In the genomic region with DNA sequence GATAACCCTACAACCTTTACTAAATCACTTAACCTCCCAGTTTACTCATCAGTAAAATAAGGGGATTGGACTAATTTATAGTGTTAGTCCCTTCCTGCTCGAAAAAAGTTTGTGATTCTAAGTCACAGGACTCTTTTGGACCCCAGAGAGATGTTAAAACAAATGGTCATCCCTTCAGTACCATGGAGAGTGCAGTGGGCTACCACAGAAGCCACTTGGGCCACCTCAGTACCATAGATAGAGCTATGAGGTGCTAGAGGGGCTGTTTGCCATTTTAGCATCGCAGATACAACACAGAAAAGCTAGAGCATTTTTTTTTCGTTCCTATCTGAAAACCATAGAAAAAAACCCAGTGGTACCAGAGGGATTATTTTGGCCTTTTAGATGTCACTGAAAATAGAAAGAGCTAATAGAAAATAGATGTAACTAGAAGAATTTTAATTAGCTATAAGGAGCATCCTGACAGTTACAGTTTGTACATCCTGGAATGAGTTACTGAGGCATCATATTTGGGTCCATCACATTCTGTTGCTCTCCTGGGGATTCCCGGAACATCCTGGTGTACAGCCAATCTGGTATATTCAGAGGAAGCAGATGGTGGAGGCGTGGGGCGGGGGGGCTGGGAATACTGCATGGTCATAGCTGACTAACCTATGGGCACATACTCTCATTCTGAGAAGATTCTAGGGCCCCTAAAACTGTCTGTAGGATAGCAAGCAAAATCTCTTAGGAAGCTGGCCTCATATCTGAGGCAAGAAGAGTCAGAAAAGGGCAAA, we compare ENCODE assay signal across 7 cellular contexts. TPM values are rescaled to one million over a fixed set of nuclear protein-coding genes. Genes with fewer than 3 reads are reported as not detected.
DNase-seq lines count a peak whose midpoint lies in the region; ATAC-seq and TF ChIP-seq lines count a peak whose summit lies in the region.
"Had no signal": no experiment of that assay in that cellular context is flagged by ENCODE, and none has a peak within 500 bp of the region (broad histone marks: within the 10 kb centered on the region; RNA-seq: fewer than 3 reads in every experiment).

No MANE protein-coding gene starts in this region.

- no peak overlapping the region for H3K4me3 ChIP-seq in mammary epithelial cell (replicated peaks in 1 of 3; ENCODE audit: insufficient read depth in 1 of 3, low read depth in 2 of 3, low read length in 3 of 3)

- intact Hi-C loops in mammary epithelial cell (cut with micrococcal nuclease): loop anchor here (1.0 to 5.0 kb wide), 2 partner anchors 9 to 483 kb away; no protein-coding TSS in a partner anchor

- ATAC-seq in GM19455 (IDR thresholded peaks at IDR 0.05; ENCODE audit: unreplicated experiment) (no peak), GM21786 (IDR thresholded peaks at IDR 0.05; ENCODE audit: unreplicated experiment) (no peak)

- no peak overlapping the region for H3K4me2 ChIP-seq in mammary epithelial cell (ENCODE audit: insufficient read depth, low read depth, low read length)

- no peak overlapping the region for H2AFZ ChIP-seq in mammary epithelial cell (ENCODE audit: low read depth, low read length)

- DNase-seq in HFFc6 (peak; percentile 22), mammary epithelial cell (peak; percentile 30), occipital lobe (lab: John Stamatoyannopoulos, UW) (peak; percentile 25), LoVo (ENCODE audit: low spot score) (no peak)

- peaks cover 24% of the 10 kb centered on the region for H3K4me1 ChIP-seq in mammary epithelial cell (ENCODE audit: insufficient read depth, low read length)

- H3K27ac ChIP-seq in mammary epithelial cell (ENCODE audit: insufficient read depth, low read depth, low read length): peak overlapping the region; percentile 19

- H3K27me3 Mint-ChIP-seq in HFFc6 (ENCODE audit: insufficient read depth): peaks cover 17% of the 10 kb centered on the region

- H3K4me1 Mint-ChIP-seq in HFFc6 (ENCODE audit: low read depth): peaks cover 33% of the 10 kb centered on the region

- H3K36me3 ChIP-seq in mammary epithelial cell (ENCODE audit: insufficient read depth, low read length): peaks cover 2% of the 10 kb centered on the region

- H3K27ac Mint-ChIP-seq in HFFc6: no peak overlapping the region

- 71% methylated on average over 6 of the region's 6 CpGs for WGBS in mammary epithelial cell (ENCODE audit: low coverage, missing lambda C conversion rate)

- no peaks in the 10 kb centered on the region for H3K9me3 ChIP-seq in mammary epithelial cell (replicated peaks; ENCODE audit: insufficient read depth, low read length)

- no peaks in the 10 kb centered on the region for H3K36me3 Mint-ChIP-seq in HFFc6 (ENCODE audit: low read depth)

- peaks cover 72% of the 10 kb centered on the region for H3K79me2 ChIP-seq in mammary epithelial cell (ENCODE audit: insufficient read depth, low read length)

- dilution Hi-C loops in mammary epithelial cell (cut with HindIII; ENCODE audit: low sequenced_read_pairs): no loop called here

- in situ Hi-C loops in mammary epithelial cell (cut with MboI; ENCODE audit: low sequenced_read_pairs in 2 of 2): loop anchor here in 1 of 2 donors (10.0 to 25.0 kb wide), 2 partner anchors 81 to 408 kb away; partner anchors contain the start of genes ANG and RNASE4

- CTCF ChIA-PET in mammary epithelial cell (lab: Charles Lee; ENCODE audit: low non-redundant PET): no interaction called here

- no peak for TF ChIP-seq CTCF in HFFc6 (IDR thresholded peaks at IDR 0.05)
- no peak for TF ChIP-seq CTCF in mammary epithelial cell (conservative IDR thresholded peaks at IDR 0.05 in 1 of 2, IDR thresholded peaks at IDR 0.05 in 1 of 2; ENCODE audit: extremely low read depth in 1 of 2, insufficient read depth in 1 of 2, low read depth in 1 of 2, low read length in 2 of 2)

- TSS peak; percentile 4 for BruUV-seq in mammary epithelial cell (replicated peaks; lab: Mats Ljungman, UMichigan)

- H3K27me3 ChIP-seq in mammary epithelial cell (ENCODE audit: insufficient read depth, low read length): no peaks in the 10 kb centered on the region

- H4K20me1 ChIP-seq in mammary epithelial cell (ENCODE audit: insufficient read depth, low read length): no peaks in the 10 kb centered on the region

- H3K9ac ChIP-seq in mammary epithelial cell (ENCODE audit: insufficient read depth, low read length): no peak overlapping the region

- H3K4me3 Mint-ChIP-seq in HFFc6: no peak overlapping the region

- no peaks in the 10 kb centered on the region for H3K9me3 Mint-ChIP-seq in HFFc6

RNA-seq across cellular contexts. Expression of gene ZNF219, which starts 2.8 kb away (rescaled TPM):
- total RNA-seq in HFFc6 (2021; fragmentation: NEBNext Ultra II Directional; extraction: Animal tissue kit (Norgen Biotek cat#: 25700)): 10 to 100 TPM in 2 of 6 experiments, 1 to 10 TPM in 4; 5.3 to 11.2 (median 6.6) TPM
- total RNA-seq in mammary epithelial cell (10 to 100 TPM; 25.0 to 62.1 TPM), occipital lobe (9.7 TPM)
- polyA plus RNA-seq in mammary epithelial cell: 37.9 TPM
- polyA minus RNA-seq in mammary epithelial cell: 4.9 TPM

RNA-seq across cellular contexts. Expression of gene TMEM253, which starts 5.2 kb away (rescaled TPM):
- under 1 TPM in 2 of 6 experiments, not detected in 4; 0.18 to 0.35 TPM for total RNA-seq in HFFc6 (2021; fragmentation: NEBNext Ultra II Directional; extraction: Animal tissue kit (Norgen Biotek cat#: 25700))
- 1 to 10 TPM in 1 of 2 donors, under 1 TPM in 1; 0.33 to 2.3 TPM for total RNA-seq in mammary epithelial cell
- polyA plus RNA-seq in mammary epithelial cell: 1.8 TPM
- not detected for polyA minus RNA-seq in mammary epithelial cell
- not detected for total RNA-seq in occipital lobe
- total RNA-seq: glomerular endothelial cell had no signal

RNA-seq across cellular contexts. Expression of gene ARHGEF40, which starts 25.5 kb away (rescaled TPM):
- 10 to 100 TPM; 30.4 to 43.0 (median 40.8) TPM for total RNA-seq in HFFc6 (2021; fragmentation: NEBNext Ultra II Directional; extraction: Animal tissue kit (Norgen Biotek cat#: 25700))
- 10 to 100 TPM; 15.2 to 26.0 TPM for total RNA-seq in mammary epithelial cell
- 9.8 TPM for polyA plus RNA-seq in mammary epithelial cell
- polyA minus RNA-seq in mammary epithelial cell: 34.7 TPM
- 15.9 TPM for total RNA-seq in occipital lobe

RNA-seq across cellular contexts. Expression of gene RNASE8, which starts 38.0 kb away (rescaled TPM):
- total RNA-seq in HFFc6 (2021; fragmentation: NEBNext Ultra II Directional; extraction: Animal tissue kit (Norgen Biotek cat#: 25700)): not detected
- total RNA-seq in mammary epithelial cell: not detected
- polyA plus RNA-seq in mammary epithelial cell: not detected
- polyA minus RNA-seq in mammary epithelial cell: not detected
- total RNA-seq in occipital lobe: not detected
- total RNA-seq: glomerular endothelial cell had no signal

RNA-seq across cellular contexts. Expression of gene RNASE7, which starts 53.5 kb away (rescaled TPM):
- total RNA-seq in HFFc6 (2021; fragmentation: NEBNext Ultra II Directional; extraction: Animal tissue kit (Norgen Biotek cat#: 25700)): not detected
- 10 to 100 TPM; 33.3 to 43.0 TPM for total RNA-seq in mammary epithelial cell
- polyA plus RNA-seq in mammary epithelial cell: 30.9 TPM
- polyA minus RNA-seq in mammary epithelial cell: 28.5 TPM
- not detected for total RNA-seq in occipital lobe
- total RNA-seq: glomerular endothelial cell had no signal
